In the genomic region with DNA sequence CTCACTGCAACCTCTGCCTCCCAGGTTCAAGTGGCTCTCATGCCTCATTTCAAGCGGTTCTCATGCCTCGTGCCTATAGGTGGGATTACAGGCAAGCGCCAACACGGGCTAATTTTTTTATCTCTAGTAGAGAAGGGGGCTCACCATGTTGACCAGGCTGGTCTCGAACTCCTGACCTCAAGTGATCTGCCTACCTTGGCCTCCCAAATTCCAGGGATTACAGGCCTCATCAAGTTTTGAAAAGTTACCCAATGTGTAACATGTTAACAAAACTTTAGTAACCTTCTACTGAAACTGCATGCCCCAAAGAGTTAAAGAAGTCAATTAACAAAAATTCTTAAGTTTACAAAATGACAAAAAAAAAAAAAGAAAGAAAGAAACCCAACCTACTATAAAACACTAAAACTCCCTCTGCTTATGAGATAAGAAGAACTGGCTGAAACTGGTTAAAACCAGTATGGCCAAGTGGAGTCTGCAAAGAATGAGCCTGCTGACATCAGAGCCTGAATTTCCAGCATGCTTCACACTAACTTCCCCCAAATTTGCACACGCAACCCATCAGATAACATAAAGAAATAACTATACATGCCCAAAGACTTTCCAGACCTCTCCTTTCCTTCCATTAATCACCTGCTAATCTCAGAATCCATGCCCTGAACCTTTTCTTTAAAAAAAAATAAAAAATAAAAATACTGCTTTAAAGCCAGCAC, we compare ENCODE assay signal across 1 cellular context.
TF ChIP-seq lines count a peak whose summit lies in the region.

No MANE protein-coding gene starts in this region.

TF ChIP-seq in K562, 482 proteins besides CTCF, POLR2A, EP300 and RAD21 (continued from another document and continues in another):
- TF ChIP-seq, protein P1, sequence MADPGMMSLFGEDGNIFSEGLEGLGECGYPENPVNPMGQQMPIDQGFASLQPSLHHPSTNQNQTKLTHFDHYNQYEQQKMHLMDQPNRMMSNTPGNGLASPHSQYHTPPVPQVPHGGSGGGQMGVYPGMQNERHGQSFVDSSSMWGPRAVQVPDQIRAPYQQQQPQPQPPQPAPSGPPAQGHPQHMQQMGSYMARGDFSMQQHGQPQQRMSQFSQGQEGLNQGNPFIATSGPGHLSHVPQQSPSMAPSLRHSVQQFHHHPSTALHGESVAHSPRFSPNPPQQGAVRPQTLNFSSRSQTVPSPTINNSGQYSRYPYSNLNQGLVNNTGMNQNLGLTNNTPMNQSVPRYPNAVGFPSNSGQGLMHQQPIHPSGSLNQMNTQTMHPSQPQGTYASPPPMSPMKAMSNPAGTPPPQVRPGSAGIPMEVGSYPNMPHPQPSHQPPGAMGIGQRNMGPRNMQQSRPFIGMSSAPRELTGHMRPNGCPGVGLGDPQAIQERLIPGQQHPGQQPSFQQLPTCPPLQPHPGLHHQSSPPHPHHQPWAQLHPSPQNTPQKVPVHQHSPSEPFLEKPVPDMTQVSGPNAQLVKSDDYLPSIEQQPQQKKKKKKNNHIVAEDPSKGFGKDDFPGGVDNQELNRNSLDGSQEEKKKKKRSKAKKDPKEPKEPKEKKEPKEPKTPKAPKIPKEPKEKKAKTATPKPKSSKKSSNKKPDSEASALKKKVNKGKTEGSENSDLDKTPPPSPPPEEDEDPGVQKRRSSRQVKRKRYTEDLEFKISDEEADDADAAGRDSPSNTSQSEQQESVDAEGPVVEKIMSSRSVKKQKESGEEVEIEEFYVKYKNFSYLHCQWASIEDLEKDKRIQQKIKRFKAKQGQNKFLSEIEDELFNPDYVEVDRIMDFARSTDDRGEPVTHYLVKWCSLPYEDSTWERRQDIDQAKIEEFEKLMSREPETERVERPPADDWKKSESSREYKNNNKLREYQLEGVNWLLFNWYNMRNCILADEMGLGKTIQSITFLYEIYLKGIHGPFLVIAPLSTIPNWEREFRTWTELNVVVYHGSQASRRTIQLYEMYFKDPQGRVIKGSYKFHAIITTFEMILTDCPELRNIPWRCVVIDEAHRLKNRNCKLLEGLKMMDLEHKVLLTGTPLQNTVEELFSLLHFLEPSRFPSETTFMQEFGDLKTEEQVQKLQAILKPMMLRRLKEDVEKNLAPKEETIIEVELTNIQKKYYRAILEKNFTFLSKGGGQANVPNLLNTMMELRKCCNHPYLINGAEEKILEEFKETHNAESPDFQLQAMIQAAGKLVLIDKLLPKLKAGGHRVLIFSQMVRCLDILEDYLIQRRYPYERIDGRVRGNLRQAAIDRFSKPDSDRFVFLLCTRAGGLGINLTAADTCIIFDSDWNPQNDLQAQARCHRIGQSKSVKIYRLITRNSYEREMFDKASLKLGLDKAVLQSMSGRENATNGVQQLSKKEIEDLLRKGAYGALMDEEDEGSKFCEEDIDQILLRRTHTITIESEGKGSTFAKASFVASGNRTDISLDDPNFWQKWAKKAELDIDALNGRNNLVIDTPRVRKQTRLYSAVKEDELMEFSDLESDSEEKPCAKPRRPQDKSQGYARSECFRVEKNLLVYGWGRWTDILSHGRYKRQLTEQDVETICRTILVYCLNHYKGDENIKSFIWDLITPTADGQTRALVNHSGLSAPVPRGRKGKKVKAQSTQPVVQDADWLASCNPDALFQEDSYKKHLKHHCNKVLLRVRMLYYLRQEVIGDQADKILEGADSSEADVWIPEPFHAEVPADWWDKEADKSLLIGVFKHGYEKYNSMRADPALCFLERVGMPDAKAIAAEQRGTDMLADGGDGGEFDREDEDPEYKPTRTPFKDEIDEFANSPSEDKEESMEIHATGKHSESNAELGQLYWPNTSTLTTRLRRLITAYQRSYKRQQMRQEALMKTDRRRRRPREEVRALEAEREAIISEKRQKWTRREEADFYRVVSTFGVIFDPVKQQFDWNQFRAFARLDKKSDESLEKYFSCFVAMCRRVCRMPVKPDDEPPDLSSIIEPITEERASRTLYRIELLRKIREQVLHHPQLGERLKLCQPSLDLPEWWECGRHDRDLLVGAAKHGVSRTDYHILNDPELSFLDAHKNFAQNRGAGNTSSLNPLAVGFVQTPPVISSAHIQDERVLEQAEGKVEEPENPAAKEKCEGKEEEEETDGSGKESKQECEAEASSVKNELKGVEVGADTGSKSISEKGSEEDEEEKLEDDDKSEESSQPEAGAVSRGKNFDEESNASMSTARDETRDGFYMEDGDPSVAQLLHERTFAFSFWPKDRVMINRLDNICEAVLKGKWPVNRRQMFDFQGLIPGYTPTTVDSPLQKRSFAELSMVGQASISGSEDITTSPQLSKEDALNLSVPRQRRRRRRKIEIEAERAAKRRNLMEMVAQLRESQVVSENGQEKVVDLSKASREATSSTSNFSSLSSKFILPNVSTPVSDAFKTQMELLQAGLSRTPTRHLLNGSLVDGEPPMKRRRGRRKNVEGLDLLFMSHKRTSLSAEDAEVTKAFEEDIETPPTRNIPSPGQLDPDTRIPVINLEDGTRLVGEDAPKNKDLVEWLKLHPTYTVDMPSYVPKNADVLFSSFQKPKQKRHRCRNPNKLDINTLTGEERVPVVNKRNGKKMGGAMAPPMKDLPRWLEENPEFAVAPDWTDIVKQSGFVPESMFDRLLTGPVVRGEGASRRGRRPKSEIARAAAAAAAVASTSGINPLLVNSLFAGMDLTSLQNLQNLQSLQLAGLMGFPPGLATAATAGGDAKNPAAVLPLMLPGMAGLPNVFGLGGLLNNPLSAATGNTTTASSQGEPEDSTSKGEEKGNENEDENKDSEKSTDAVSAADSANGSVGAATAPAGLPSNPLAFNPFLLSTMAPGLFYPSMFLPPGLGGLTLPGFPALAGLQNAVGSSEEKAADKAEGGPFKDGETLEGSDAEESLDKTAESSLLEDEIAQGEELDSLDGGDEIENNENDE (IDR thresholded peaks at IDR 0.05; ENCODE audit: low read depth, low read length) = no peak
- TF ChIP-seq, protein P2, sequence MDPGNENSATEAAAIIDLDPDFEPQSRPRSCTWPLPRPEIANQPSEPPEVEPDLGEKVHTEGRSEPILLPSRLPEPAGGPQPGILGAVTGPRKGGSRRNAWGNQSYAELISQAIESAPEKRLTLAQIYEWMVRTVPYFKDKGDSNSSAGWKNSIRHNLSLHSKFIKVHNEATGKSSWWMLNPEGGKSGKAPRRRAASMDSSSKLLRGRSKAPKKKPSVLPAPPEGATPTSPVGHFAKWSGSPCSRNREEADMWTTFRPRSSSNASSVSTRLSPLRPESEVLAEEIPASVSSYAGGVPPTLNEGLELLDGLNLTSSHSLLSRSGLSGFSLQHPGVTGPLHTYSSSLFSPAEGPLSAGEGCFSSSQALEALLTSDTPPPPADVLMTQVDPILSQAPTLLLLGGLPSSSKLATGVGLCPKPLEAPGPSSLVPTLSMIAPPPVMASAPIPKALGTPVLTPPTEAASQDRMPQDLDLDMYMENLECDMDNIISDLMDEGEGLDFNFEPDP (CRISPR knock-in tag; IDR thresholded peaks at IDR 0.05) = no peak
- TF ChIP-seq ARHGAP35 (IDR thresholded peaks at IDR 0.05; ENCODE audit: partially characterized antibody) (no peak), BRCA1 (IDR thresholded peaks at IDR 0.05) (no peak), BRCA1 (CRISPR knock-in tag; IDR thresholded peaks at IDR 0.05) (no peak), DNMT1 (IDR thresholded peaks at IDR 0.05) (no peak), ZBTB1 (CRISPR knock-in tag; IDR thresholded peaks at IDR 0.05; ENCODE audit: borderline replicate concordance, low read depth) (no peak), POLR2H (tag; IDR thresholded peaks at IDR 0.05; ENCODE audit: low read depth) (peak; percentile 44; the same call in 1 of the 2 replicates), FOXM1 (IDR thresholded peaks at IDR 0.05; ENCODE audit: low read depth) (peak; percentile 8; the same call in 1 of the 2 replicates), FOXM1 (CRISPR knock-in tag; IDR thresholded peaks at IDR 0.05; ENCODE audit: low read depth) (no peak), ZSCAN32 (CRISPR knock-in tag; IDR thresholded peaks at IDR 0.05) (no peak), GABPA (tag; conservative IDR thresholded peaks at IDR 0.05; ENCODE audit: low read depth) (0 out of 2 replicates have a peak, but pooled peaks have one; percentile 43), DDX20 (tag; IDR thresholded peaks at IDR 0.05; ENCODE audit: low read depth) (peak; percentile 28; the same call in 1 of the 2 replicates), PTTG1 (tag; IDR thresholded peaks at IDR 0.05; ENCODE audit: low read depth) (0 out of 2 replicates have a peak, but pooled peaks have one; percentile 25), ELF1 (tag; IDR thresholded peaks at IDR 0.05) (no peak), SMAD3 (CRISPR knock-in tag; conservative IDR thresholded peaks at IDR 0.05) (0 out of 2 replicates have a peak, but pooled peaks have one; percentile 4), ZNF431 (CRISPR knock-in tag; IDR thresholded peaks at IDR 0.05) (no peak), ZNF436 (CRISPR knock-in tag; IDR thresholded peaks at IDR 0.05) (no peak), EP400 (IDR thresholded peaks at IDR 0.05) (peak; percentile 83), SIN3B (IDR thresholded peaks at IDR 0.05; ENCODE audit: low read depth) (no peak), HDAC2 (IDR thresholded peaks at IDR 0.05) (peak; percentile 39; the same call in 1 of the 2 replicates), GTF2A2 (tag; IDR thresholded peaks at IDR 0.05) (peak; percentile 79), SMARCC2 (IDR thresholded peaks at IDR 0.05; ENCODE audit: low read depth) (peak; percentile 76; the same call in 1 of the 2 replicates), SMARCE1 (IDR thresholded peaks at IDR 0.05) (peak; percentile 68; the same call in 1 of the 2 replicates), SNIP1 (IDR thresholded peaks at IDR 0.05; ENCODE audit: low read depth) (peak; percentile 3; the same call in 1 of the 2 replicates), MBD2 (IDR thresholded peaks at IDR 0.05; ENCODE audit: borderline replicate concordance, low read depth) (no peak), GTF2E2 (tag; IDR thresholded peaks at IDR 0.05) (peak; percentile 61; the same call in 1 of the 2 replicates), KAT2B (IDR thresholded peaks at IDR 0.05; ENCODE audit: low read depth, low read length) (peak; percentile 83), SOX6 (IDR thresholded peaks at IDR 0.05) (peak; percentile 47; the same call in 1 of the 2 replicates), ERF (CRISPR knock-in tag; IDR thresholded peaks at IDR 0.05) (peak; percentile 80; the same call in 1 of the 2 replicates), ZNF23 (CRISPR knock-in tag; IDR thresholded peaks at IDR 0.05) (no peak), JUN (IDR thresholded peaks at IDR 0.05; ENCODE audit: borderline replicate concordance, low read depth, low read length) (no peak), JUN (CRISPR knock-in tag; IDR thresholded peaks at IDR 0.05; ENCODE audit: borderline replicate concordance) (no peak), L3MBTL2 (IDR thresholded peaks at IDR 0.05) (peak; percentile 82)
- TF ChIP-seq, protein P3, sequence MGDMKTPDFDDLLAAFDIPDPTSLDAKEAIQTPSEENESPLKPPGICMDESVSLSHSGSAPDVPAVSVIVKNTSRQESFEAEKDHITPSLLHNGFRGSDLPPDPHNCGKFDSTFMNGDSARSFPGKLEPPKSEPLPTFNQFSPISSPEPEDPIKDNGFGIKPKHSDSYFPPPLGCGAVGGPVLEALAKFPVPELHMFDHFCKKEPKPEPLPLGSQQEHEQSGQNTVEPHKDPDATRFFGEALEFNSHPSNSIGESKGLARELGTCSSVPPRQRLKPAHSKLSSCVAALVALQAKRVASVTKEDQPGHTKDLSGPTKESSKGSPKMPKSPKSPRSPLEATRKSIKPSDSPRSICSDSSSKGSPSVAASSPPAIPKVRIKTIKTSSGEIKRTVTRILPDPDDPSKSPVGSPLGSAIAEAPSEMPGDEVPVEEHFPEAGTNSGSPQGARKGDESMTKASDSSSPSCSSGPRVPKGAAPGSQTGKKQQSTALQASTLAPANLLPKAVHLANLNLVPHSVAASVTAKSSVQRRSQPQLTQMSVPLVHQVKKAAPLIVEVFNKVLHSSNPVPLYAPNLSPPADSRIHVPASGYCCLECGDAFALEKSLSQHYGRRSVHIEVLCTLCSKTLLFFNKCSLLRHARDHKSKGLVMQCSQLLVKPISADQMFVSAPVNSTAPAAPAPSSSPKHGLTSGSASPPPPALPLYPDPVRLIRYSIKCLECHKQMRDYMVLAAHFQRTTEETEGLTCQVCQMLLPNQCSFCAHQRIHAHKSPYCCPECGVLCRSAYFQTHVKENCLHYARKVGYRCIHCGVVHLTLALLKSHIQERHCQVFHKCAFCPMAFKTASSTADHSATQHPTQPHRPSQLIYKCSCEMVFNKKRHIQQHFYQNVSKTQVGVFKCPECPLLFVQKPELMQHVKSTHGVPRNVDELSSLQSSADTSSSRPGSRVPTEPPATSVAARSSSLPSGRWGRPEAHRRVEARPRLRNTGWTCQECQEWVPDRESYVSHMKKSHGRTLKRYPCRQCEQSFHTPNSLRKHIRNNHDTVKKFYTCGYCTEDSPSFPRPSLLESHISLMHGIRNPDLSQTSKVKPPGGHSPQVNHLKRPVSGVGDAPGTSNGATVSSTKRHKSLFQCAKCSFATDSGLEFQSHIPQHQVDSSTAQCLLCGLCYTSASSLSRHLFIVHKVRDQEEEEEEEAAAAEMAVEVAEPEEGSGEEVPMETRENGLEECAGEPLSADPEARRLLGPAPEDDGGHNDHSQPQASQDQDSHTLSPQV (IDR thresholded peaks at IDR 0.05) = peak; percentile 67; the same call in 1 of the 2 replicates
- TF ChIP-seq, protein P4, sequence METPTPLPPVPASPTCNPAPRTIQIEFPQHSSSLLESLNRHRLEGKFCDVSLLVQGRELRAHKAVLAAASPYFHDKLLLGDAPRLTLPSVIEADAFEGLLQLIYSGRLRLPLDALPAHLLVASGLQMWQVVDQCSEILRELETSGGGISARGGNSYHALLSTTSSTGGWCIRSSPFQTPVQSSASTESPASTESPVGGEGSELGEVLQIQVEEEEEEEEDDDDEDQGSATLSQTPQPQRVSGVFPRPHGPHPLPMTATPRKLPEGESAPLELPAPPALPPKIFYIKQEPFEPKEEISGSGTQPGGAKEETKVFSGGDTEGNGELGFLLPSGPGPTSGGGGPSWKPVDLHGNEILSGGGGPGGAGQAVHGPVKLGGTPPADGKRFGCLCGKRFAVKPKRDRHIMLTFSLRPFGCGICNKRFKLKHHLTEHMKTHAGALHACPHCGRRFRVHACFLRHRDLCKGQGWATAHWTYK (CRISPR knock-in tag; IDR thresholded peaks at IDR 0.05) = no peak
- TF ChIP-seq, protein P5, sequence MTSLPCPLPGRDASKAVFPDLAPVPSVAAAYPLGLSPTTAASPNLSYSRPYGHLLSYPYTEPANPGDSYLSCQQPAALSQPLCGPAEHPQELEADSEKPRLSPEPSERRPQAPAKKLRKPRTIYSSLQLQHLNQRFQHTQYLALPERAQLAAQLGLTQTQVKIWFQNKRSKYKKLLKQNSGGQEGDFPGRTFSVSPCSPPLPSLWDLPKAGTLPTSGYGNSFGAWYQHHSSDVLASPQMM (CRISPR knock-in tag; IDR thresholded peaks at IDR 0.05) = no peak
- TF ChIP-seq, protein P6, sequence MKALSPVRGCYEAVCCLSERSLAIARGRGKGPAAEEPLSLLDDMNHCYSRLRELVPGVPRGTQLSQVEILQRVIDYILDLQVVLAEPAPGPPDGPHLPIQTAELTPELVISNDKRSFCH (CRISPR knock-in tag; IDR thresholded peaks at IDR 0.05) = 0 out of 2 replicates have a peak, but pooled peaks have one; percentile 4
- TF ChIP-seq, protein P6 (tag; IDR thresholded peaks at IDR 0.05) = peak; percentile 85
- TF ChIP-seq, protein P7, sequence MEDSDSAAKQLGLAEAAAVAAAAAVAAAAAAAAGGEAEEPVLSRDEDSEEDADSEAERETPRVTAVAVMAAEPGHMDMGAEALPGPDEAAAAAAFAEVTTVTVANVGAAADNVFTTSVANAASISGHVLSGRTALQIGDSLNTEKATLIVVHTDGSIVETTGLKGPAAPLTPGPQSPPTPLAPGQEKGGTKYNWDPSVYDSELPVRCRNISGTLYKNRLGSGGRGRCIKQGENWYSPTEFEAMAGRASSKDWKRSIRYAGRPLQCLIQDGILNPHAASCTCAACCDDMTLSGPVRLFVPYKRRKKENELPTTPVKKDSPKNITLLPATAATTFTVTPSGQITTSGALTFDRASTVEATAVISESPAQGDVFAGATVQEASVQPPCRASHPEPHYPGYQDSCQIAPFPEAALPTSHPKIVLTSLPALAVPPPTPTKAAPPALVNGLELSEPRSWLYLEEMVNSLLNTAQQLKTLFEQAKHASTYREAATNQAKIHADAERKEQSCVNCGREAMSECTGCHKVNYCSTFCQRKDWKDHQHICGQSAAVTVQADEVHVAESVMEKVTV (CRISPR knock-in tag; IDR thresholded peaks at IDR 0.05) = no peak
